ENCODE assay signal across 8 cellular contexts in genomic region chr1:207052736-207053545, GRCh38. TPM values are rescaled to one million over a fixed set of nuclear protein-coding genes. Genes with fewer than 3 reads are reported as not detected.
DNase-seq lines count a peak whose midpoint lies in the region; ATAC-seq, FAIRE-seq and TF ChIP-seq lines count a peak whose summit lies in the region.

Gene PFKFB2 (plus strand): TSS chr1:207053275. CDS start chr1:207054718, 1,443 bp downstream.

- peak within 1 kb of the TSS; percentile 100 for H3K4me3 Mint-ChIP-seq in activated CD4-positive, alpha-beta T cell treated with anti-CD3 and anti-CD28 coated beads, Interleukin-2, amount 10 ng/mL, durations not matched to agents 24 days and 14 days

- H3K27ac Mint-ChIP-seq in activated CD4-positive, alpha-beta T cell treated with anti-CD3 and anti-CD28 coated beads, Interleukin-2, amount 10 ng/mL, durations not matched to agents 24 days and 14 days: peak within 1 kb of the TSS; percentile 83

- H3K27me3 Mint-ChIP-seq in activated CD4-positive, alpha-beta T cell treated with anti-CD3 and anti-CD28 coated beads, Interleukin-2, amount 10 ng/mL, durations not matched to agents 24 days and 14 days: peaks cover 7% of the 10 kb centered on the region

- intact Hi-C loops in activated CD4-positive, alpha-beta T cell treated with anti-CD3 and anti-CD28 coated beads, Interleukin-2, amount 10 ng/mL, durations not matched to agents 24 days and 14 days (cut with micrococcal nuclease): loop anchor here (5.0 kb wide), 3 partner anchors 131 to 699 kb away; partner anchors contain the start of genes CD46 and FCMR

- ATAC-seq in GM19035 (IDR thresholded peaks at IDR 0.05; ENCODE audit: unreplicated experiment) (peak; percentile 74), HG03280 (IDR thresholded peaks at IDR 0.05; ENCODE audit: unreplicated experiment) (peak; percentile 85)

- H3K36me3 Mint-ChIP-seq in activated CD4-positive, alpha-beta T cell treated with anti-CD3 and anti-CD28 coated beads, Interleukin-2, amount 10 ng/mL, durations not matched to agents 24 days and 14 days (ENCODE audit: low read depth): peaks cover 14% of the 10 kb centered on the region

- peak within 1 kb of the TSS; percentile 55 for H3K4me3 ChIP-seq in kidney epithelial cell (ENCODE audit: low read depth, low read length)

- H3K36me3 ChIP-seq in kidney epithelial cell (ENCODE audit: control insufficient read depth, insufficient read depth, low read length): peaks cover 2% of the 10 kb centered on the region

- peak; percentile 0; the same call in 1 of the 2 replicates for TF ChIP-seq CTCF in AG09319 (IDR thresholded peaks at IDR 0.05; ENCODE audit: low read depth, low read length)
- TF ChIP-seq CTCF in kidney epithelial cell (IDR thresholded peaks at IDR 0.05; ENCODE audit: insufficient read depth, low read length, poor library complexity, severe bottlenecking): peak; percentile 16

- no peaks in the 10 kb centered on the region for H3K9me3 Mint-ChIP-seq in activated CD4-positive, alpha-beta T cell treated with anti-CD3 and anti-CD28 coated beads, Interleukin-2, amount 10 ng/mL, durations not matched to agents 24 days and 14 days

- H3K27me3 ChIP-seq in kidney epithelial cell (ENCODE audit: control insufficient read depth, insufficient read depth, low read length): no peaks in the 10 kb centered on the region

- peak; percentile 67 for DNase-seq in AG09319 (ENCODE audit: extremely low read depth, low read depth)
- DNase-seq in NCI-H460 (ENCODE audit: extremely low read depth, low read depth): peak; percentile 95
- DNase-seq in activated CD4-positive, alpha-beta T cell treated with anti-CD3 and anti-CD28 coated beads, Interleukin-2, amount 10 ng/mL, durations not matched to agents 24 days and 14 days: peak; percentile 98
- DNase-seq in kidney epithelial cell (ENCODE audit: low read depth): peak; percentile 97
- DNase-seq in stimulated activated CD4-positive, alpha-beta T cell treated with anti-CD3 and anti-CD28 coated beads, Interleukin-15, amount 100 ng/mL, for 1 hour (ENCODE audit: low read depth in 1 of 2, low spot score in 1 of 2): peak; percentile 83 to 92

- peaks cover 36% of the 10 kb centered on the region for H3K4me1 Mint-ChIP-seq in activated CD4-positive, alpha-beta T cell treated with anti-CD3 and anti-CD28 coated beads, Interleukin-2, amount 10 ng/mL, durations not matched to agents 24 days and 14 days

- FAIRE-seq in colon (lab: Jason Lieb, UNC): peak; percentile 14

RNA-seq across cellular contexts. Expression of gene PFKFB2, which starts in this region (rescaled TPM):
- total RNA-seq in NCI-H460 (2014; rRNA removed; shearing (Covaris generic)): 4.3 and 4.4 TPM in 2 replicates
- polyA plus RNA-seq in NCI-H460 (2014; cell fraction: nucleus; rRNA removed): 6.1 and 6.7 TPM in 2 replicates
- 2.6 and 3.5 TPM in 2 replicates for total RNA-seq in activated CD4-positive, alpha-beta T cell treated with anti-CD3 and anti-CD28 coated beads, Interleukin-2, amount 10 ng/mL, durations not matched to agents 24 days and 14 days
- total RNA-seq in kidney epithelial cell: 15.5 and 16.0 TPM in 2 replicates

Comparison
In these comparisons a context has a peak if more than half of its experiments do, and no peak if none do; other contexts are left out.
1. Peak in every context shown above with its lines: DNase-seq, ATAC-seq and H3K4me3 ChIP-seq.